1 cellular context compared by ENCODE assay signal in genomic region chr18:6521804-6522418, GRCh38.
TF ChIP-seq lines count a peak whose summit lies in the region.

No MANE protein-coding gene starts in this region.

TF ChIP-seq in WTC11, 78 proteins besides CTCF, POLR2A, EP300 and RAD21 (continued from another document):
- TF ChIP-seq PRDM15 (CRISPR knock-in tag; IDR thresholded peaks at IDR 0.05) (no peak), ATF3 (CRISPR knock-in tag; conservative IDR thresholded peaks at IDR 0.05) (no peak), ZNF396 (CRISPR knock-in tag; IDR thresholded peaks at IDR 0.05; ENCODE audit: borderline replicate concordance) (no peak), AFF4 (CRISPR knock-in tag; IDR thresholded peaks at IDR 0.05; ENCODE audit: borderline replicate concordance) (no peak)
